In the genomic region with DNA sequence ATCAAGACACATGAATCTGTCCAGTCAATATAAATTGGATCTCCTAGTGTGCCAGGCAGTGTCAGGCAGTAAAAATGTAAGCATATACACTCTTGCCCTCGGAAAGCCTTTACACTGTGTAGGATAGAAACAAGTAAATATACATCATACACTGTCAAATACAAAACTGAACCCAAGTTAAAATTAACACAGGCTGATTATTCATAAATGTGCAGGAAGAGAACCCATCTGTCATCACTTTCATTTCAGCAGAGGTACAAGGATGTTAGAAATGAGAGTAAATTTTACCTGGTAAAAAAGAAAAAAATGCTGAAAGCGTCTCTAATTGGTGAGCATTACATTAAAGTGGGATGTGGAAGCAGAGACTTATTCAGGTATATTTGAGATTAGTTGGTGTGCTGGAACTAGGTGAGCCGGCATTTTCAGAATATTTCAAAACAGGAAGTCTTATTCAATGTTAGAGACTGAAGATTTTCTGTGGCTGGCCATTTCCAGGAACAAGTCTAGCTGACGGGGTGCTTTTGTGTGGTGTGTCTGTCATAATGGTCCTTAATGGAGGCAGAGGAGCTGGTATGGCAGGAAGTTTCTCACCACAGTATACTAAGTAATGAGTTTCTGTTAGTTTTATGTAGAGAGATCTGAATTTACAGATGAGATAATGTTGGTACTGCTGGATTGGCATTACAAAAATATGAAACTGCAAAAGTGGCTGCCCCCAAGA, we compare ENCODE assay signal across 8 cellular contexts.
DNase-seq lines count a peak whose midpoint lies in the region; ATAC-seq and TF ChIP-seq lines count a peak whose summit lies in the region.

No MANE protein-coding gene starts in this region.

- H4K5ac ChIP-seq in H9 (ENCODE audit: insufficient read length, low read depth, low read length) = no peak overlapping the region

- H4K20me1 ChIP-seq in H9 (ENCODE audit: control insufficient read depth, insufficient read depth, insufficient read length) = no peaks in the 10 kb centered on the region

- H3K23ac ChIP-seq in H9 (ENCODE audit: insufficient read length, low read depth, low read length) = no peak overlapping the region

- ATAC-seq in GM19328 (IDR thresholded peaks at IDR 0.05; ENCODE audit: unreplicated experiment) (peak; percentile 98), HG03439 (IDR thresholded peaks at IDR 0.05; ENCODE audit: unreplicated experiment) (peak; percentile 100), body of pancreas (no peak), naive B cell (ENCODE audit: low read depth in 2 of 2) (peak; percentile 98 to 99)

- peaks cover 19 to 25% (median 24%) of the 10 kb centered on the region in 3 donors for H3K4me1 Mint-ChIP-seq in naive B cell
- H3K4me1 Mint-ChIP-seq in H9 = peaks cover 15 to 20% of the 10 kb centered on the region in 2 experiments

- no peak overlapping the region for H2BK12ac ChIP-seq in H9 (ENCODE audit: insufficient read length, low read depth, low read length)

- no peaks in the 10 kb centered on the region for H3K27me3 Mint-ChIP-seq in naive B cell
- no peaks in the 10 kb centered on the region for H3K27me3 Mint-ChIP-seq in H9 (ENCODE audit: low read depth)

- H3K56ac ChIP-seq in H9 (ENCODE audit: insufficient read length, low read depth, low read length) = no peak overlapping the region

- CTCF ChIA-PET in A673 (lab: Charles Lee) = no interaction called here

- H3K9me3 Mint-ChIP-seq in naive B cell (peaks cover 0 to 3% (median 0%) of the 10 kb centered on the region in 7 donors), H9 (no peaks in the 10 kb centered on the region)

- TF ChIP-seq CTCF in A673 (conservative IDR thresholded peaks at IDR 0.05; ENCODE audit: low read depth, low read length) (no peak), body of pancreas (IDR thresholded peaks at IDR 0.05) (no peak), stomach (IDR thresholded peaks at IDR 0.05) (no peak), H9 (conservative IDR thresholded peaks at IDR 0.05) (no peak)

- TF ChIP-seq POLR2A in body of pancreas (IDR thresholded peaks at IDR 0.05) (no peak), stomach (IDR thresholded peaks at IDR 0.05) (no peak)

- H3K4me3 ChIP-seq in A673 (ENCODE audit: low read depth, low read length, poor library complexity, severe bottlenecking) (no peak overlapping the region), body of pancreas (no peak overlapping the region), stomach (no peak overlapping the region)

- DNase-seq in A673 (ENCODE audit: low spot score) = peak; percentile 51
- DNase-seq in UCSD-AML1 (lab: John Stamatoyannopoulos, UW; ENCODE audit: unreplicated experiment) = peak; percentile 55
- DNase-seq in body of pancreas = peak in 3 of 4 donors; percentile 7 to 58 (median 11)
- peak; percentile 61 for DNase-seq in naive B cell
- peak; percentile 25 for DNase-seq in stomach
- DNase-seq in H9 = no peak

- no peaks in the 10 kb centered on the region for H3K79me1 ChIP-seq in H9 (ENCODE audit: insufficient read depth, low read depth, low read length, poor library complexity, severe bottlenecking)

- no peak overlapping the region for H2BK20ac ChIP-seq in H9 (ENCODE audit: low read depth, low read length, poor library complexity, severe bottlenecking)

- no peak overlapping the region for H2AK5ac ChIP-seq in H9 (ENCODE audit: insufficient read length, low read length)

- no peak overlapping the region for H2BK5ac ChIP-seq in H9 (ENCODE audit: insufficient read length, low read length)

- no peak overlapping the region for H4K8ac ChIP-seq in H9 (replicated peaks; ENCODE audit: insufficient read length, low read depth, low read length)

- H4K91ac ChIP-seq in H9 (ENCODE audit: insufficient read length, low read depth, low read length) = no peak overlapping the region

- H3K27me3 ChIP-seq in A673 (replicated peaks; ENCODE audit: insufficient read depth, low read depth, low read length, poor library complexity) = no peaks in the 10 kb centered on the region
- H3K27me3 ChIP-seq in body of pancreas = no peaks in the 10 kb centered on the region
- H3K27me3 ChIP-seq in stomach = no peaks in the 10 kb centered on the region
- no peaks in the 10 kb centered on the region for H3K27me3 ChIP-seq in H9 (ENCODE audit: insufficient read depth, low read length)

- WGBS in body of pancreas, 2 donors = 42 to 64% methylated on average over 4 of the region's 4 CpGs
- 45 to 48% (median 45%) methylated on average over 4 of the region's 4 CpGs for WGBS in stomach, 5 donors
- WGBS in H9 (ENCODE audit: extremely low coverage, insufficient read length, low lambda C conversion rate) = no CpG with 5 or more reads among the region's 4 CpGs

- no peak overlapping the region for H3K4me2 ChIP-seq in H9 (ENCODE audit: insufficient read depth, insufficient read length, low read length)

- H3K4me3 Mint-ChIP-seq in naive B cell (peak overlapping the region; percentile 71 to 88 (median 78)), H9 (no peak overlapping the region)

- H2AFZ ChIP-seq in H9 (ENCODE audit: low read length) = no peak overlapping the region

- H3T11ph ChIP-seq in H9 (ENCODE audit: low read length) = no peak overlapping the region

- intact Hi-C loops in A673 (cut with micrococcal nuclease; ENCODE audit: unreplicated experiment) (no loop called here), body of pancreas (cut with DNase I) (no loop called here), stomach (cut with DNase I; ENCODE audit: low total_unique reads) (no loop called here)

- H3K4me1 ChIP-seq in A673 (ENCODE audit: insufficient read depth, low read length, poor library complexity, severe bottlenecking) = no peaks in the 10 kb centered on the region
- H3K4me1 ChIP-seq in body of pancreas = no peaks in the 10 kb centered on the region
- peaks cover 0 to 20% (median 6%) of the 10 kb centered on the region in 4 donors for H3K4me1 ChIP-seq in stomach
- H3K4me1 ChIP-seq in H9 (ENCODE audit: insufficient read depth, low read length) = peaks cover 2% of the 10 kb centered on the region; the same call in 1 of the 2 replicates

- no peak overlapping the region for H3K18ac ChIP-seq in H9 (ENCODE audit: insufficient read length, low read depth, low read length)

- H3K9me3 ChIP-seq in A673 (ENCODE audit: low read depth, low read length, poor library complexity, severe bottlenecking) (no peaks in the 10 kb centered on the region), body of pancreas (no peaks in the 10 kb centered on the region), stomach (no peaks in the 10 kb centered on the region), H9 (ENCODE audit: control insufficient read depth, low read depth, low read length) (no peaks in the 10 kb centered on the region)

- H3K4ac ChIP-seq in H9 (ENCODE audit: low read depth, low read length) = no peak overlapping the region

- H2BK15ac ChIP-seq in H9 (ENCODE audit: low read depth, low read length) = no peak overlapping the region

- no peaks in the 10 kb centered on the region for H3K23me2 ChIP-seq in H9 (ENCODE audit: insufficient read length, low read depth, low read length, poor library complexity, severe bottlenecking)

- H3K36me3 ChIP-seq in A673 (ENCODE audit: insufficient read depth, low read length, poor library complexity, severe bottlenecking) (no peaks in the 10 kb centered on the region), body of pancreas (replicated peaks in 1 of 2; ENCODE audit: insufficient read depth in 1 of 2, low read depth in 2 of 2) (no peaks in the 10 kb centered on the region), stomach (no peaks in the 10 kb centered on the region)

- H3K36me3 Mint-ChIP-seq in naive B cell = no peaks in the 10 kb centered on the region
- peaks cover 0 to 3% (median 2%) of the 10 kb centered on the region in 3 experiments; a peak in 3 of 7 replicates for H3K36me3 Mint-ChIP-seq in H9 (ENCODE audit: insufficient read depth in 1 of 3, low read depth in 3 of 3)

- H3K27ac Mint-ChIP-seq in naive B cell (peak overlapping the region; percentile 58 to 95 (median 86)), H9 (0 out of 7 replicates have a peak overlapping the region, but pooled peaks of 1 of the 3 experiments have one; percentile 1)

- no peaks in the 10 kb centered on the region for H3K79me2 ChIP-seq in H9 (ENCODE audit: insufficient read depth, low read length)

- TF ChIP-seq EP300 in stomach (IDR thresholded peaks at IDR 0.05) = no peak

- POLR2A ChIA-PET in A673 (lab: Charles Lee; ENCODE audit: low non-redundant PET) = interaction anchor here (0.6 kb wide), 1 partner anchor 692 kb away, joined by 3 read pairs; no protein-coding TSS in a partner anchor

- no peak overlapping the region for H3K27ac ChIP-seq in A673 (ENCODE audit: low read depth, low read length, poor library complexity, severe bottlenecking)
- H3K27ac ChIP-seq in body of pancreas = peak overlapping the region in 2 of 4 donors; percentile 2 to 39
- peak overlapping the region in 4 of 5 donors; percentile 55 to 69 (median 62) for H3K27ac ChIP-seq in stomach
- H3K27ac ChIP-seq in H9 (ENCODE audit: insufficient read length, low read depth, low read length) = no peak overlapping the region

- no peak overlapping the region for H3K9ac ChIP-seq in H9 (ENCODE audit: extremely low read depth, insufficient read length, low read length)

- H3K14ac ChIP-seq in H9 (ENCODE audit: insufficient read depth, low read length) = no peak overlapping the region

- BruUV-seq in A673 (replicated peaks; lab: Mats Ljungman, UMichigan) = no TSS peak

- no peak overlapping the region for H2BK120ac ChIP-seq in H9 (ENCODE audit: low read depth, low read length, poor library complexity, severe bottlenecking)

Comparison
In these comparisons a context has a peak if more than half of its experiments do, and no peak if none do; other contexts are left out.
1. H3K27ac ChIP-seq: peak in stomach (4 of 5); none in A673 (single experiment) and H9 (single experiment).
2. H3K4me3 Mint-ChIP-seq: peak in naive B cell (8 of 8); none in H9 (0 of 2).